ENCODE assay signal across 19 cellular contexts in genomic region chr10:80154626-80154977, GRCh38. TPM values are rescaled to one million over a fixed set of nuclear protein-coding genes. Genes with fewer than 3 reads are reported as not detected.
DNase-seq lines count a peak whose midpoint lies in the region; ATAC-seq and TF ChIP-seq lines count a peak whose summit lies in the region.
"Had no signal": no experiment of that assay in that cellular context is flagged by ENCODE, and none has a peak within 500 bp of the region (broad histone marks: within the 10 kb centered on the region; RNA-seq: fewer than 3 reads in every experiment).

No MANE protein-coding gene starts in this region.

- intact Hi-C loops in esophagus squamous epithelium (cut with DNase I): loop anchor here (5.0 kb wide), 1 partner anchor 63 kb away; no protein-coding TSS in a partner anchor
- intact Hi-C loops in gastrocnemius medialis (cut with DNase I; ENCODE audit: low total_unique reads): no loop called here

- H3K4me3 ChIP-seq in esophagus squamous epithelium: no peak overlapping the region
- no peak overlapping the region for H3K4me3 ChIP-seq in gastrocnemius medialis

- H3K27ac ChIP-seq in esophagus squamous epithelium (peak overlapping the region; percentile 52 to 92 (median 80)), gastrocnemius medialis (peak overlapping the region in 3 of 4 donors; percentile 3 to 25 (median 11))
- H3K27ac ChIP-seq: VCaP had no signal

- in situ Hi-C loops in gastrocnemius medialis (cut with MboI; ENCODE audit: low sequenced_read_pairs in 4 of 4): loop anchor here in 2 of 4 donors (5.0 to 10.0 kb wide), 2 partner anchors 50 to 53 kb away; partner anchors contain the start of gene ANXA11 (in 2 of the 2)

- no peak for ATAC-seq in stimulated activated naive CD8-positive, alpha-beta T cell treated with anti-CD3 and anti-CD28 coated beads, Interleukin-15, amount 100 ng/mL, for 72 hours
- ATAC-seq in gastrocnemius medialis (no peak), HG02840 (IDR thresholded peaks at IDR 0.05; ENCODE audit: low FRiP score, unreplicated experiment) (no peak)

- H3K27me3 ChIP-seq in esophagus squamous epithelium (no peaks in the 10 kb centered on the region), gastrocnemius medialis (no peaks in the 10 kb centered on the region)

- H3K36me3 Mint-ChIP-seq in stimulated activated naive CD8-positive, alpha-beta T cell treated with anti-CD3 and anti-CD28 coated beads, Interleukin-15, Interleukin-2, amounts not matched to agents 100 ng/mL and 50 ng/mL, for 24 hours (ENCODE audit: low read depth): peaks cover 92% of the 10 kb centered on the region

- H3K27me3 Mint-ChIP-seq in stimulated activated naive CD8-positive, alpha-beta T cell treated with anti-CD3 and anti-CD28 coated beads, Interleukin-15, Interleukin-2, amounts not matched to agents 100 ng/mL and 50 ng/mL, for 24 hours: no peaks in the 10 kb centered on the region
- no peaks in the 10 kb centered on the region for H3K27me3 Mint-ChIP-seq in stimulated activated naive CD8-positive, alpha-beta T cell treated with anti-CD3 and anti-CD28 coated beads, Interleukin-15, amount 100 ng/mL, for 72 hours
- H3K27me3 Mint-ChIP-seq: naive B cell had no signal

- H3K4me1 Mint-ChIP-seq in stimulated activated naive CD8-positive, alpha-beta T cell treated with anti-CD3 and anti-CD28 coated beads, Interleukin-15, Interleukin-2, amounts not matched to agents 100 ng/mL and 50 ng/mL, for 24 hours (ENCODE audit: low read depth): peaks cover 24% of the 10 kb centered on the region
- peaks cover 41% of the 10 kb centered on the region for H3K4me1 Mint-ChIP-seq in stimulated activated naive CD8-positive, alpha-beta T cell treated with anti-CD3 and anti-CD28 coated beads, Interleukin-15, amount 100 ng/mL, for 72 hours

- H3K4me3 Mint-ChIP-seq in stimulated activated naive CD8-positive, alpha-beta T cell treated with anti-CD3 and anti-CD28 coated beads, Interleukin-15, Interleukin-2, amounts not matched to agents 100 ng/mL and 50 ng/mL, for 24 hours: no peak overlapping the region
- no peak overlapping the region for H3K4me3 Mint-ChIP-seq in stimulated activated naive CD8-positive, alpha-beta T cell treated with anti-CD3 and anti-CD28 coated beads, Interleukin-15, amount 100 ng/mL, for 72 hours

- WGBS in esophagus squamous epithelium, 2 donors: 68 to 80% methylated on average over 1 to 4 of the region's 5 CpGs

- no peaks in the 10 kb centered on the region for H3K9me3 ChIP-seq in esophagus squamous epithelium
- no peaks in the 10 kb centered on the region for H3K9me3 ChIP-seq in gastrocnemius medialis

- no peak for DNase-seq in stimulated activated naive CD8-positive, alpha-beta T cell treated with anti-CD3 and anti-CD28 coated beads, Interleukin-15, amount 100 ng/mL, for 72 hours
- DNase-seq in esophagus squamous epithelium (lab: John Stamatoyannopoulos, UW): no peak
- no peak for DNase-seq in gastrocnemius medialis
- DNase-seq in medulla oblongata (ENCODE audit: extremely low spot score): no peak
- no peak for DNase-seq in DMS53 treated with DMSO at 0.1 percent for 48 hours (lab: John Stamatoyannopoulos, UW; ENCODE audit: unreplicated experiment)
- DNase-seq in NCI-H748 treated with DMSO at 0.1 percent for 48 hours (lab: John Stamatoyannopoulos, UW): no peak
- DNase-seq: AML-193; DMS153; effector CD8-positive, alpha-beta T cell; KBM-7; naive B cell; NCI-H187 treated with DMSO at 0.1 percent for 48 hours; NCI-H774; SIG-M5; small intestine had no signal

- no peak for TF ChIP-seq POLR2A in esophagus squamous epithelium (IDR thresholded peaks at IDR 0.05)
- TF ChIP-seq POLR2A in gastrocnemius medialis (IDR thresholded peaks at IDR 0.05): no peak

- TF ChIP-seq CTCF in esophagus squamous epithelium (IDR thresholded peaks at IDR 0.05) (no peak), gastrocnemius medialis (IDR thresholded peaks at IDR 0.05 in 4 of 5, conservative IDR thresholded peaks at IDR 0.05 in 1 of 5) (no peak)

- H3K9me3 Mint-ChIP-seq in stimulated activated naive CD8-positive, alpha-beta T cell treated with anti-CD3 and anti-CD28 coated beads, Interleukin-15, Interleukin-2, amounts not matched to agents 100 ng/mL and 50 ng/mL, for 24 hours: peaks cover 6% of the 10 kb centered on the region
- H3K9me3 Mint-ChIP-seq in stimulated activated naive CD8-positive, alpha-beta T cell treated with anti-CD3 and anti-CD28 coated beads, Interleukin-15, amount 100 ng/mL, for 72 hours: no peaks in the 10 kb centered on the region

- H3K36me3 ChIP-seq in esophagus squamous epithelium (peaks cover 14 to 100% (median 35%) of the 10 kb centered on the region in 3 donors), gastrocnemius medialis (peaks cover 0 to 85% of the 10 kb centered on the region in 2 donors)

- H3K27ac Mint-ChIP-seq in stimulated activated naive CD8-positive, alpha-beta T cell treated with anti-CD3 and anti-CD28 coated beads, Interleukin-15, Interleukin-2, amounts not matched to agents 100 ng/mL and 50 ng/mL, for 24 hours: peak overlapping the region; percentile 63
- H3K27ac Mint-ChIP-seq in stimulated activated naive CD8-positive, alpha-beta T cell treated with anti-CD3 and anti-CD28 coated beads, Interleukin-15, amount 100 ng/mL, for 72 hours: peak overlapping the region in 1 of 2 donors; percentile 82

- H3K4me1 ChIP-seq in esophagus squamous epithelium (peaks cover 15 to 53% (median 44%) of the 10 kb centered on the region in 3 donors), gastrocnemius medialis (peaks cover 17 to 18% of the 10 kb centered on the region in 2 donors)

RNA-seq across cellular contexts. Expression of gene PLAC9, which starts 22.1 kb away (rescaled TPM):
- total RNA-seq in esophagus squamous epithelium: 10 to 100 TPM in 1 of 4 donors, 1 to 10 TPM in 3; 2.7 to 22.1 (median 3.0) TPM
- 10 to 100 TPM in 1 of 4 donors, 1 to 10 TPM in 3; 4.6 to 16.1 (median 6.9) TPM for total RNA-seq in gastrocnemius medialis
- total RNA-seq: kidney epithelial cell had no signal

RNA-seq across cellular contexts. Expression of gene ANXA11, which starts 50.7 kb away (rescaled TPM):
- total RNA-seq in esophagus squamous epithelium: 100 to 1,000 TPM; 131 to 243 (median 163) TPM
- total RNA-seq in gastrocnemius medialis: 100 to 1,000 TPM; 142 to 202 (median 173) TPM
